13 cellular contexts compared by ENCODE assay signal in genomic region chr1:89611721-89612120, GRCh38. TPM values are rescaled to one million over a fixed set of nuclear protein-coding genes. Genes with fewer than 3 reads are reported as not detected.
DNase-seq lines count a peak whose midpoint lies in the region; ATAC-seq, FAIRE-seq and TF ChIP-seq lines count a peak whose summit lies in the region.
"Had no signal": no experiment of that assay in that cellular context is flagged by ENCODE, and none has a peak within 500 bp of the region (broad histone marks: within the 10 kb centered on the region; RNA-seq: fewer than 3 reads in every experiment).

No MANE protein-coding gene starts in this region.

- DNase-seq in GM18507 (ENCODE audit: extremely low spot score, insufficient read length, low read depth), result peak; percentile 51
- no peak for DNase-seq in activated naive CD4-positive, alpha-beta T cell treated with anti-CD3 and anti-CD28 coated beads, Interleukin-2, amount 50 U/mL, for 72 hours (ENCODE audit: low spot score in 2 of 2)
- DNase-seq in smooth muscle cell (lab: John Stamatoyannopoulos, UW; ENCODE audit: unreplicated experiment), result no peak
- no peak for DNase-seq in type B pancreatic cell (ENCODE audit: extremely low spot score, unreplicated experiment)
- DNase-seq in uterus, result no peak
- no peak for DNase-seq in suprapubic skin (ENCODE audit: low spot score in 2 of 2)
- DNase-seq: brain microvascular endothelial cell, EL, NCI-H69 had no signal

- WGBS in smooth muscle cell (ENCODE audit: low lambda C conversion rate), result 85% methylated on average over 1 of the region's 1 CpG
- 79% methylated on average over 1 of the region's 1 CpG for WGBS in suprapubic skin

- no peak overlapping the region for H3K4me3 Mint-ChIP-seq in type B pancreatic cell
- H3K4me3 Mint-ChIP-seq: nephron had no signal

- no peaks in the 10 kb centered on the region for H3F3A ChIP-seq in smooth muscle cell (ENCODE audit: low read depth)

- H3K27ac Mint-ChIP-seq in activated naive CD4-positive, alpha-beta T cell treated with anti-CD3 and anti-CD28 coated beads, Interleukin-2, amount 50 U/mL, for 72 hours, result peak overlapping the region; percentile 93 to 97
- H3K27ac Mint-ChIP-seq in type B pancreatic cell, result no peak overlapping the region
- H3K27ac Mint-ChIP-seq: nephron had no signal

- H3K36me3 ChIP-seq in smooth muscle cell (ENCODE audit: low read depth) (no peaks in the 10 kb centered on the region), uterus (no peaks in the 10 kb centered on the region), suprapubic skin (no peaks in the 10 kb centered on the region)
- H3K36me3 ChIP-seq: brain microvascular endothelial cell had no signal

- peaks cover 0 to under 1% of the 10 kb centered on the region in 2 donors for H3K9me3 Mint-ChIP-seq in activated naive CD4-positive, alpha-beta T cell treated with anti-CD3 and anti-CD28 coated beads, Interleukin-2, amount 50 U/mL, for 72 hours
- H3K9me3 Mint-ChIP-seq in type B pancreatic cell, result no peaks in the 10 kb centered on the region
- H3K9me3 Mint-ChIP-seq: nephron had no signal

- H3K4me3 ChIP-seq in smooth muscle cell (no peak overlapping the region), uterus (no peak overlapping the region), suprapubic skin (no peak overlapping the region)

- TF ChIP-seq EP300 in suprapubic skin (IDR thresholded peaks at IDR 0.05), result no peak

- H2AFZ ChIP-seq in smooth muscle cell (ENCODE audit: low read depth), result no peak overlapping the region

- H3K9me3 ChIP-seq in smooth muscle cell (replicated peaks; ENCODE audit: low read depth) (no peaks in the 10 kb centered on the region), uterus (no peaks in the 10 kb centered on the region), suprapubic skin (no peaks in the 10 kb centered on the region)

- H3K4me1 Mint-ChIP-seq in type B pancreatic cell (ENCODE audit: unreplicated experiment), result no peaks in the 10 kb centered on the region
- H3K4me1 Mint-ChIP-seq: nephron had no signal

- H3K27ac ChIP-seq in smooth muscle cell (ENCODE audit: low read depth), result no peak overlapping the region
- H3K27ac ChIP-seq in uterus, result no peak overlapping the region
- H3K27ac ChIP-seq in suprapubic skin, result no peak overlapping the region
- H3K27ac ChIP-seq: brain microvascular endothelial cell had no signal

- H3K4me2 ChIP-seq in smooth muscle cell, result no peak overlapping the region

- ATAC-seq in GM19468 (IDR thresholded peaks at IDR 0.05; ENCODE audit: extremely low read depth, unreplicated experiment) (peak; percentile 95), HG03064 (IDR thresholded peaks at IDR 0.05; ENCODE audit: low read depth, unreplicated experiment) (peak; percentile 94)
- ATAC-seq in activated naive CD4-positive, alpha-beta T cell treated with anti-CD3 and anti-CD28 coated beads, Interleukin-2, amount 50 U/mL, for 72 hours, result peak; percentile 57 to 70

- no peak overlapping the region for H3K9ac ChIP-seq in smooth muscle cell (ENCODE audit: low read depth)

- no peaks in the 10 kb centered on the region for H3K79me2 ChIP-seq in smooth muscle cell (ENCODE audit: low read depth)

- TF ChIP-seq POLR2A in uterus (IDR thresholded peaks at IDR 0.05), result no peak
- TF ChIP-seq POLR2A in suprapubic skin (IDR thresholded peaks at IDR 0.05), result no peak

- peaks cover 12 to 16% of the 10 kb centered on the region in 2 donors for H3K36me3 Mint-ChIP-seq in activated naive CD4-positive, alpha-beta T cell treated with anti-CD3 and anti-CD28 coated beads, Interleukin-2, amount 50 U/mL, for 72 hours
- no peaks in the 10 kb centered on the region for H3K36me3 Mint-ChIP-seq in type B pancreatic cell

- no peaks in the 10 kb centered on the region for H3K4me1 ChIP-seq in smooth muscle cell (ENCODE audit: low read depth)
- H3K4me1 ChIP-seq in uterus, result no peaks in the 10 kb centered on the region
- peaks cover 38% of the 10 kb centered on the region for H3K4me1 ChIP-seq in suprapubic skin

- TF ChIP-seq CTCF in smooth muscle cell (IDR thresholded peaks at IDR 0.05; ENCODE audit: borderline replicate concordance, insufficient read depth, poor library complexity, severe bottlenecking) (no peak), type B pancreatic cell (conservative IDR thresholded peaks at IDR 0.05) (no peak), uterus (IDR thresholded peaks at IDR 0.05) (no peak), suprapubic skin (IDR thresholded peaks at IDR 0.05) (no peak)

- H4K20me1 ChIP-seq in smooth muscle cell (ENCODE audit: low read depth), result no peaks in the 10 kb centered on the region

- intact Hi-C loops in uterus (cut with DNase I; ENCODE audit: low total_unique reads), result no loop called here

- H3K27me3 ChIP-seq in smooth muscle cell (ENCODE audit: low read depth) (no peaks in the 10 kb centered on the region), uterus (no peaks in the 10 kb centered on the region), suprapubic skin (no peaks in the 10 kb centered on the region)
- H3K27me3 ChIP-seq: brain microvascular endothelial cell had no signal

- H3K27me3 Mint-ChIP-seq in type B pancreatic cell, result no peaks in the 10 kb centered on the region

- FAIRE-seq in GM18507 (lab: Jason Lieb, UNC), result peak; percentile 83
- FAIRE-seq: TTC549 had no signal

RNA-seq across cellular contexts. Expression of gene LRRC8C, which starts 21.2 kb away (rescaled TPM):
- 10 to 100 TPM; 27.0 to 31.7 TPM for total RNA-seq in activated naive CD4-positive, alpha-beta T cell treated with anti-CD3 and anti-CD28 coated beads, Interleukin-2, amount 50 U/mL, for 72 hours
- 4.9 and 7.2 TPM in 2 replicates for total RNA-seq in smooth muscle cell
- polyA plus RNA-seq in smooth muscle cell, result 2.2 and 2.6 TPM in 2 replicates
- 1.00 and 5.2 TPM in 2 replicates for total RNA-seq in type B pancreatic cell (ENCODE audit: low replicate concordance)
- 10 to 100 TPM; 10.9 to 23.8 (median 19.8) TPM for total RNA-seq in uterus
- 10 to 100 TPM in 1 of 4 donors, 1 to 10 TPM in 3; 6.2 to 10.4 (median 9.1) TPM for total RNA-seq in suprapubic skin
